ENCODE assay signal across 7 cellular contexts in the genomic region with DNA sequence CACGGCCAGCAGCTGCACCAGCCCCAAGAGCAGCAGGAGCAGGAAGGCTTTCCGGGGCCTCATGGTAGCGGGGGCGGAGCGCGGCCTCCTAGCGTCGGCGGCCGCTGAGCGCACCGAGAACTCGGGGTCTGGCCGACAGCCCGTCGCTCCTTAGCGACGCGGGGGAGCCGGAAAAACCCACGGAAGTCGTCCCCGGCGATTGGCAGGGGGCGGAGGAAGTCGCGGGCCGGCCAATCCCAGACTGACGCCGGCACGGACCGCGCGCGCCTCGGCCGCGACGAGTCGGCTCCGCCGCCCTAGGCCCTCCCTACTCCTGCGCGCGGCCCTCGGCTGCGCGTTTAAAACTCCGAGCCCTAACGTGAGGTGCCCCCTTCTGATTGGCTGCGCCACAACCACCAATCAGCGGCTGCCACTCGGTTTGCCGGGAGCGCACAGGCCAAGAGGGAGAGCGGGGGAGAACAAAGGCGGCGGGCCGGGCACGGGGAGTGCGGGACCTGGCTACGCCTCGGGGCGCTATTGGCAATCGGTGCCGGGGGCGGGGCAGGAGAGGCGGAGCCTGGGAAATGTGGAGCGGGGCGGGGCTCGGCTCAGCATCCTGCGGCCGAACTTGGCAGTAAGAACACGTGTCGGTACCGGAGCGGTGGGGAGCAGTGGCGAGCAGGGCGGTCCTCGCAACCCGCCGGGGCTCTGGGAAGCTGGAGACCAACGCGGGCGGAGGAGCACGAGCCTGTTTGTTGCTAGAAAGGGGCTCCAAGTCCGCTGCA. TPM values are rescaled to one million over a fixed set of nuclear protein-coding genes. Genes with fewer than 3 reads are reported as not detected.
A peak's percentile ranks its signal among the peaks of the same experiment; 100 is the strongest.
DNase-seq lines count a peak whose midpoint lies in the region; ATAC-seq and TF ChIP-seq lines count a peak whose summit lies in the region.

A gene with protein sequence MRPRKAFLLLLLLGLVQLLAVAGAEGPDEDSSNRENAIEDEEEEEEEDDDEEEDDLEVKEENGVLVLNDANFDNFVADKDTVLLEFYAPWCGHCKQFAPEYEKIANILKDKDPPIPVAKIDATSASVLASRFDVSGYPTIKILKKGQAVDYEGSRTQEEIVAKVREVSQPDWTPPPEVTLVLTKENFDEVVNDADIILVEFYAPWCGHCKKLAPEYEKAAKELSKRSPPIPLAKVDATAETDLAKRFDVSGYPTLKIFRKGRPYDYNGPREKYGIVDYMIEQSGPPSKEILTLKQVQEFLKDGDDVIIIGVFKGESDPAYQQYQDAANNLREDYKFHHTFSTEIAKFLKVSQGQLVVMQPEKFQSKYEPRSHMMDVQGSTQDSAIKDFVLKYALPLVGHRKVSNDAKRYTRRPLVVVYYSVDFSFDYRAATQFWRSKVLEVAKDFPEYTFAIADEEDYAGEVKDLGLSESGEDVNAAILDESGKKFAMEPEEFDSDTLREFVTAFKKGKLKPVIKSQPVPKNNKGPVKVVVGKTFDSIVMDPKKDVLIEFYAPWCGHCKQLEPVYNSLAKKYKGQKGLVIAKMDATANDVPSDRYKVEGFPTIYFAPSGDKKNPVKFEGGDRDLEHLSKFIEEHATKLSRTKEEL (minus strand): TSS at position 160 of the 764 bp plus-strand sequence. CDS start 97 bp downstream, at position 63.

- peaks cover 43% of the 10 kb centered on the region for H3K79me2 ChIP-seq in hepatocyte

- H3K4me2 ChIP-seq in hepatocyte: peak within 1 kb of the TSS; percentile 86

- ATAC-seq in GM18508 (IDR thresholded peaks at IDR 0.05; ENCODE audit: insufficient read depth, unreplicated experiment) (peak; percentile 92), HG03025 (IDR thresholded peaks at IDR 0.05; ENCODE audit: low FRiP score, unreplicated experiment) (peak; percentile 93)

- H3K27me3 ChIP-seq in hepatocyte: no peaks in the 10 kb centered on the region

- H3K27ac ChIP-seq in hepatocyte: peak within 1 kb of the TSS; percentile 84

- no peaks in the 10 kb centered on the region for H3K9me3 ChIP-seq in hepatocyte (ENCODE audit: low read depth)

- H3K36me3 ChIP-seq in hepatocyte (replicated peaks; ENCODE audit: insufficient read depth, low read depth): no peaks in the 10 kb centered on the region

- peaks cover 17% of the 10 kb centered on the region for H4K20me1 ChIP-seq in hepatocyte (ENCODE audit: insufficient read depth, poor library complexity, severe bottlenecking)

- peaks cover 14% of the 10 kb centered on the region for H3K4me1 ChIP-seq in hepatocyte (ENCODE audit: insufficient read depth)

- H3K9me2 ChIP-seq in hepatocyte (replicated peaks; ENCODE audit: insufficient read depth): no peaks in the 10 kb centered on the region

- peak within 1 kb of the TSS; percentile 61 for H2AFZ ChIP-seq in hepatocyte

- 1% methylated on average over 70 of the region's 87 CpGs for WGBS in hepatocyte (ENCODE audit: low lambda C conversion rate, missing lambda C conversion rate)

- H3K4me3 ChIP-seq in hepatocyte: peak within 1 kb of the TSS; percentile 47

- no peak for TF ChIP-seq CTCF in hepatocyte (IDR thresholded peaks at IDR 0.05; ENCODE audit: poor library complexity)

- DNase-seq in NCI-H2081 (lab: John Stamatoyannopoulos, UW): peak; percentile 100
- DNase-seq in T1000 (lab: John Stamatoyannopoulos, UW): peak; percentile 98
- peak; percentile 100 for DNase-seq in astrocyte of the hippocampus (ENCODE audit: low read depth, low spot score)
- DNase-seq in hepatocyte (ENCODE audit: low spot score): peak; percentile 99
- peak; percentile 95 for DNase-seq in renal cortical epithelial cell (ENCODE audit: low read depth)

RNA-seq across cellular contexts. Expression of the gene that starts here (rescaled TPM):
- total RNA-seq in hepatocyte (371 and 375 TPM in 2 replicates), renal cortical epithelial cell (254 and 463 TPM in 2 replicates)
- 377 and 413 TPM in 2 replicates for polyA plus RNA-seq in hepatocyte

Comparison
In these comparisons a context has a peak if more than half of its experiments do, and no peak if none do; other contexts are left out.
1. Peak in every context shown above with its lines: DNase-seq, ATAC-seq, H3K4me3 ChIP-seq and H3K27ac ChIP-seq.